In genomic region chr11:3408722-3409121, GRCh38 we compare ENCODE assay signal across 8 cellular contexts. TPM values are rescaled to one million over a fixed set of nuclear protein-coding genes. Genes with fewer than 3 reads are reported as not detected.
A peak's percentile ranks its signal among the peaks of the same experiment; 100 is the strongest.
DNase-seq lines count a peak whose midpoint lies in the region; ATAC-seq and TF ChIP-seq lines count a peak whose summit lies in the region.
"Not testable (repeated sequence)": the region's sequence is repeated elsewhere in the genome, so short reads cannot be mapped to it uniquely, and the experiment has no call there.

No MANE protein-coding gene starts in this region.

- peaks cover 11% of the 10 kb centered on the region for H3K4me1 Mint-ChIP-seq in central memory CD8-positive, alpha-beta T cell

- not testable (repeated sequence) for H3K4me2 ChIP-seq in DOHH2 (ENCODE audit: low read length); Loucy (ENCODE audit: low read depth, low read length, poor library complexity, severe bottlenecking); PC-3 (ENCODE audit: low read length)

- H3K27me3 Mint-ChIP-seq in central memory CD8-positive, alpha-beta T cell = not testable (repeated sequence)

- not testable (repeated sequence) for TF ChIP-seq EP300 in suprapubic skin (IDR thresholded peaks at IDR 0.05)

- H3K9me3 ChIP-seq in DOHH2 (ENCODE audit: control insufficient read depth, insufficient read depth, low read length); Loucy (ENCODE audit: insufficient read depth, low read depth, low read length); PC-3 (ENCODE audit: low read length); prostate gland; suprapubic skin: not testable (repeated sequence)

- H3K27ac ChIP-seq in DOHH2 (ENCODE audit: low read depth, low read length); PC-3 (ENCODE audit: low read length); prostate gland; suprapubic skin: not testable (repeated sequence)

- H3K36me3 Mint-ChIP-seq in central memory CD8-positive, alpha-beta T cell (ENCODE audit: insufficient read depth) = not testable (repeated sequence)

- BruUV-seq in PC-3 (replicated peaks; lab: Mats Ljungman, UMichigan) = not testable (repeated sequence)

- WGBS in prostate gland = 24% methylated on average over 12 of the region's 12 CpGs
- WGBS in suprapubic skin = 27% methylated on average over 12 of the region's 12 CpGs

- not testable (repeated sequence) for H3K36me3 ChIP-seq in DOHH2 (ENCODE audit: control insufficient read depth, low read length); Loucy (ENCODE audit: insufficient read depth, low read length); PC-3 (ENCODE audit: low read depth, low read length); prostate gland; suprapubic skin

- CTCF ChIA-PET in PC-3 (lab: Charles Lee) = interaction anchor here (0.6 to 1.7 kb wide), 10 partner anchors 14 to 409 kb away, joined by 3 to 18 read pairs (median 4); partner anchors contain the start of gene ZNF195

- intact Hi-C loops in PC-3 (cut with micrococcal nuclease) = loop anchor here (10.0 kb wide), 1 partner anchor 64 kb away; no protein-coding TSS in a partner anchor
- intact Hi-C loops in prostate gland (cut with DNase I) = loop anchor here (10.0 kb wide), 1 partner anchor 64 kb away; no protein-coding TSS in a partner anchor

- not testable (repeated sequence) for H3K4me1 ChIP-seq in DOHH2 (ENCODE audit: control insufficient read depth, low read length); Loucy (ENCODE audit: insufficient read depth, low read length, poor library complexity, severe bottlenecking); PC-3 (ENCODE audit: insufficient read depth, low read length); prostate gland (replicated peaks); suprapubic skin

- not testable (repeated sequence) for H3K9me3 Mint-ChIP-seq in central memory CD8-positive, alpha-beta T cell

- not testable (repeated sequence) for TF ChIP-seq POLR2A in prostate gland (IDR thresholded peaks at IDR 0.05); suprapubic skin (IDR thresholded peaks at IDR 0.05)

- H2AFZ ChIP-seq in Loucy (ENCODE audit: low read length) = peak overlapping the region; percentile 40; the same call in 1 of the 2 replicates
- not testable (repeated sequence) for H2AFZ ChIP-seq in PC-3 (ENCODE audit: low read length)

- not testable (repeated sequence) for ATAC-seq in PC-3; central memory CD8-positive, alpha-beta T cell (replicated peaks; ENCODE audit: extremely low read depth, poor library complexity, severe bottlenecking)

- not testable (repeated sequence) for H3K4me3 ChIP-seq in DOHH2 (ENCODE audit: low read length); Loucy (ENCODE audit: low read length, poor library complexity, severe bottlenecking); PC-3 (ENCODE audit: low read length); prostate gland; suprapubic skin

- H3K9me2 ChIP-seq in DOHH2 (replicated peaks; ENCODE audit: control insufficient read depth, low read length); Loucy (replicated peaks; ENCODE audit: low read depth, low read length); PC-3 (replicated peaks; ENCODE audit: low read length): not testable (repeated sequence)

- not testable (repeated sequence) for H3K79me2 ChIP-seq in DOHH2 (ENCODE audit: control insufficient read depth, low read length); Loucy (ENCODE audit: insufficient read depth, low read length); PC-3 (ENCODE audit: low read length)

- H3K9ac ChIP-seq in Loucy (ENCODE audit: low read depth, low read length, poor library complexity, severe bottlenecking); PC-3 (ENCODE audit: low read length): not testable (repeated sequence)

- H4K20me1 ChIP-seq in DOHH2 (ENCODE audit: control insufficient read depth, insufficient read depth, low read depth, low read length); Loucy (ENCODE audit: insufficient read depth, low read length, poor library complexity, severe bottlenecking); PC-3 (ENCODE audit: low read length): not testable (repeated sequence)

- H3K27me3 ChIP-seq in DOHH2 (ENCODE audit: control insufficient read depth, low read length); Loucy (ENCODE audit: insufficient read depth, low read length, poor library complexity, severe bottlenecking); PC-3 (ENCODE audit: low read length); prostate gland (replicated peaks; ENCODE audit: insufficient read depth); suprapubic skin: not testable (repeated sequence)

- DNase-seq in PC-3 (peak; percentile 80), iPS DF 19.7 (ENCODE audit: low read depth, low spot score) (peak; percentile 50), prostate gland (ENCODE audit: low spot score) (peak; percentile 62)
- peak; percentile 22 to 65 for DNase-seq in activated CD8-positive, alpha-beta memory T cell treated with anti-CD3 and anti-CD28 coated beads for 1 hour (ENCODE audit: extremely low read depth in 1 of 2, low read depth in 1 of 2)
- DNase-seq in central memory CD8-positive, alpha-beta T cell (ENCODE audit: low spot score in 2 of 2) = peak; percentile 65 to 67
- DNase-seq in suprapubic skin (ENCODE audit: low spot score in 2 of 2) = not testable (repeated sequence)

- POLR2A ChIA-PET in PC-3 (lab: Charles Lee; ENCODE audit: unreplicated experiment) = not testable (repeated sequence)

- not testable (repeated sequence) for H3F3A ChIP-seq in DOHH2 (ENCODE audit: control insufficient read depth, insufficient read depth); Loucy (ENCODE audit: low read depth); PC-3 (ENCODE audit: low read length, unreplicated experiment)

- TF ChIP-seq CTCF in DOHH2 (IDR thresholded peaks at IDR 0.05; ENCODE audit: low read depth, low read length, poor library complexity, severe bottlenecking) (peak; percentile 66), Loucy (conservative IDR thresholded peaks at IDR 0.05; ENCODE audit: low read length) (peak; percentile 66), PC-3 (conservative IDR thresholded peaks at IDR 0.05; ENCODE audit: low read depth, low read length) (peak; percentile 69), prostate gland (IDR thresholded peaks at IDR 0.05) (peak; percentile 28 to 86 (median 77)), suprapubic skin (IDR thresholded peaks at IDR 0.05) (peak; percentile 57 to 73)

- not testable (repeated sequence) for H3K27ac Mint-ChIP-seq in central memory CD8-positive, alpha-beta T cell (ENCODE audit: low read depth)

- not testable (repeated sequence) for H3K4me3 Mint-ChIP-seq in central memory CD8-positive, alpha-beta T cell

RNA-seq across cellular contexts. Expression of gene ZNF195, which starts 29.8 kb away (rescaled TPM):
- total RNA-seq in PC-3 (2014; rRNA removed) (45.8 and 47.9 TPM in 2 replicates), prostate gland (10 to 100 TPM; 29.6 to 33.2 TPM), suprapubic skin (10 to 100 TPM; 14.4 to 22.4 (median 18.2) TPM)
